In the genomic region with DNA sequence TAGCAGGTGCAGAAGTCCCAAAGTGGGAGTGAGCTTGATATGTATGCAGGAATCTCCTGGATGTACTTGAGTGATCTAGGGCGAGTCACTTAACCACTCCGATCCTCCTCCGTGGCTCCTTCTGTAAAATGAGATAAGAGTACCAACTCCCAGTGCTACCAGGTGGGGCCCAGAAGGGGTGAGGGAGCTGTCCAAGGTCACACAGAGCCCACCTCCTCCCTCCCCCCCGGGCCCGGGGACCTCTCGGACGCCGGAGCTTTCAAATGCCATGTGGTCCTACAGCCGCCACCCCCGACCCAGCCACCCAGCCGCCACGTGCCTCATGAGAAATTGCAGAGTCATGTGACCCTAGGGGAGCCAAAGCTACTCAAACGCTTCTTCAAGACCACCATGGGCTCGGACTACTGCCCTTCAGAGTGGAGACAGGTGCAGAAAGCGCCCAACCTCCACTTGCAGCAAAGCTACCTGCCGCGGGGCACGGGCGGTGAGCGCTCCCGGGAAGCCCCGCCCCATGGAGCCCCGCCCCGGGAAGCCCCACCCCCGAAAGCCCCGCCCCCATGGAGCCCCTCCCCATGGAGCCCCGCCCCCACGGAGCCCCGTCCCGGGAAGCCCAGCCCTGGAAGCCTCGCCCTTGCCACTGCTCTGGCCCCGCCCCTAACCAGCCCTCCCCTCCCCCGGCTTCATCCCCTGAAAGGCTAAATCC, we compare ENCODE assay signal across 1 cellular context.
TF ChIP-seq lines count a peak whose summit lies in the region.

No MANE protein-coding gene starts in this region.

TF ChIP-seq in K562, 482 proteins besides CTCF, POLR2A, EP300 and RAD21 (continued from another document):
- TF ChIP-seq STAT6 (CRISPR knock-in tag; IDR thresholded peaks at IDR 0.05) (no peak), SMARCA4 (IDR thresholded peaks at IDR 0.05) (peak; percentile 48; the same call in 1 of the 2 replicates), NKRF (IDR thresholded peaks at IDR 0.05; ENCODE audit: borderline replicate concordance) (peak; percentile 91)
- TF ChIP-seq, protein P1, sequence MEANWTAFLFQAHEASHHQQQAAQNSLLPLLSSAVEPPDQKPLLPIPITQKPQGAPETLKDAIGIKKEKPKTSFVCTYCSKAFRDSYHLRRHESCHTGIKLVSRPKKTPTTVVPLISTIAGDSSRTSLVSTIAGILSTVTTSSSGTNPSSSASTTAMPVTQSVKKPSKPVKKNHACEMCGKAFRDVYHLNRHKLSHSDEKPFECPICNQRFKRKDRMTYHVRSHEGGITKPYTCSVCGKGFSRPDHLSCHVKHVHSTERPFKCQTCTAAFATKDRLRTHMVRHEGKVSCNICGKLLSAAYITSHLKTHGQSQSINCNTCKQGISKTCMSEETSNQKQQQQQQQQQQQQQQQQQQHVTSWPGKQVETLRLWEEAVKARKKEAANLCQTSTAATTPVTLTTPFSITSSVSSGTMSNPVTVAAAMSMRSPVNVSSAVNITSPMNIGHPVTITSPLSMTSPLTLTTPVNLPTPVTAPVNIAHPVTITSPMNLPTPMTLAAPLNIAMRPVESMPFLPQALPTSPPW (CRISPR knock-in tag; IDR thresholded peaks at IDR 0.05), result peak; percentile 67
- TF ChIP-seq, protein P2, sequence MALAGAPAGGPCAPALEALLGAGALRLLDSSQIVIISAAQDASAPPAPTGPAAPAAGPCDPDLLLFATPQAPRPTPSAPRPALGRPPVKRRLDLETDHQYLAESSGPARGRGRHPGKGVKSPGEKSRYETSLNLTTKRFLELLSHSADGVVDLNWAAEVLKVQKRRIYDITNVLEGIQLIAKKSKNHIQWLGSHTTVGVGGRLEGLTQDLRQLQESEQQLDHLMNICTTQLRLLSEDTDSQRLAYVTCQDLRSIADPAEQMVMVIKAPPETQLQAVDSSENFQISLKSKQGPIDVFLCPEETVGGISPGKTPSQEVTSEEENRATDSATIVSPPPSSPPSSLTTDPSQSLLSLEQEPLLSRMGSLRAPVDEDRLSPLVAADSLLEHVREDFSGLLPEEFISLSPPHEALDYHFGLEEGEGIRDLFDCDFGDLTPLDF (CRISPR knock-in tag; IDR thresholded peaks at IDR 0.05), result no peak
